In the genomic region with DNA sequence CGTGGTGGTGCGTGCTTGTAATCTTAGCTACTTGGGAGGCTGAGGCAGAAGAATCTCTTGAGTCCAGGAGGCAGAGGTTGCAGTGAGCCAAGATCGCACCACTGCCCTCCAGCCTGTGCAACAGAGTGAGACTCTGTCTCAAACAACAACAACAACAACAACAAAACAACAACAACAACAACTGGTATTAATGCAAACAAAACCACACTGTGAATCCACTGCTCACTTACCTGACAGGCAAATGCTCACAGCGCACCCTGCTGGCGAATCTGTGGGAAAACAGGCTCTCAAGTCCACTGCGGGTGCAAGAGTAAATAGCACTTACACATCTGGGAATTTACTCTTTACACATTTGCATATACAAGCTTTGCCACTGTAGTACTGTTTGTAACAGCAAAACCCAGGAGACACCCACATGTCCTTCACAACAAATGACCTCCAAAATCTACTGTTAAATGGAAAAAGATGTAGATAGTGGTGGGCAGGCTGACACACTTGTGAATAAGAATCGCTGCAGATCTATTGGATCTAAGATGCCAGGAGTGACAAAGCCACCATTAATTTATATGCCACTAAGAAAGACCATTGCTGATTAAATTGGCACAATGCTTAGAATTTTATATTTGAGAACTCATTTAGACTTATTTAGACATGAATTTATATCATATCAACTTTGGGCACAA, we compare ENCODE assay signal across 9 cellular contexts. TPM values are rescaled to one million over a fixed set of nuclear protein-coding genes. Genes with fewer than 3 reads are reported as not detected.
DNase-seq lines count a peak whose midpoint lies in the region; ATAC-seq lines count a peak whose summit lies in the region.
"Had no signal": no experiment of that assay in that cellular context is flagged by ENCODE, and none has a peak within 500 bp of the region (broad histone marks: within the 10 kb centered on the region; RNA-seq: fewer than 3 reads in every experiment).

No MANE protein-coding gene starts in this region.

- DNase-seq in COLO829 (ENCODE audit: low spot score): peak; percentile 85
- DNase-seq in NCI-H82 (lab: John Stamatoyannopoulos, UW): peak; percentile 80
- DNase-seq in activated CD4-positive, alpha-beta memory T cell treated with anti-CD3 and anti-CD28 coated beads, Interleukin-2, amount 10 ng/mL, durations not matched to agents 7 days and 5 days: peak; percentile 84
- peak; percentile 77 for DNase-seq in effector CD4-positive, alpha-beta T cell
- peak; percentile 91 to 94 for DNase-seq in lung microvascular endothelial cell (ENCODE audit: low read depth in 2 of 2)
- peak; percentile 70 for DNase-seq in stimulated activated CD8-positive, alpha-beta memory T cell treated with anti-CD3 and anti-CD28 coated beads, Interleukin-15, amount 100 ng/mL, for 1 hour (ENCODE audit: low read depth)

- H3K36me3 Mint-ChIP-seq in activated CD4-positive, alpha-beta memory T cell treated with anti-CD3 and anti-CD28 coated beads, Interleukin-2, amount 10 ng/mL, durations not matched to agents 7 days and 5 days (ENCODE audit: low read depth): peaks cover 10% of the 10 kb centered on the region

- H3K9me3 Mint-ChIP-seq in activated CD4-positive, alpha-beta memory T cell treated with anti-CD3 and anti-CD28 coated beads, Interleukin-2, amount 10 ng/mL, durations not matched to agents 7 days and 5 days: no peaks in the 10 kb centered on the region

- peak; percentile 46 for ATAC-seq in HG03175 (IDR thresholded peaks at IDR 0.05; ENCODE audit: unreplicated experiment)
- ATAC-seq in GM18873 (IDR thresholded peaks at IDR 0.05; ENCODE audit: low FRiP score, unreplicated experiment): no peak

- CTCF ChIA-PET in activated CD4-positive, alpha-beta memory T cell treated with anti-CD3 and anti-CD28 coated beads, Interleukin-2, amount 10 ng/mL, durations not matched to agents 7 days and 5 days (lab: Charles Lee): interaction anchor here (0.6 to 6.1 kb wide), 18 partner anchors 10 to 363 kb away, joined by 3 to 40 read pairs (median 5); partner anchors contain the start of genes NSFL1C and SDCBP2

- peaks cover 31% of the 10 kb centered on the region for H3K4me1 Mint-ChIP-seq in activated CD4-positive, alpha-beta memory T cell treated with anti-CD3 and anti-CD28 coated beads, Interleukin-2, amount 10 ng/mL, durations not matched to agents 7 days and 5 days

- H3K4me3 Mint-ChIP-seq in activated CD4-positive, alpha-beta memory T cell treated with anti-CD3 and anti-CD28 coated beads, Interleukin-2, amount 10 ng/mL, durations not matched to agents 7 days and 5 days: no peak overlapping the region

- POLR2A ChIA-PET in activated CD4-positive, alpha-beta memory T cell treated with anti-CD3 and anti-CD28 coated beads, Interleukin-2, amount 10 ng/mL, durations not matched to agents 7 days and 5 days (lab: Charles Lee): interaction anchor here (1.3 kb wide), 1 partner anchor 126 kb away, joined by 3 read pairs; no protein-coding TSS in a partner anchor

- H3K27ac Mint-ChIP-seq in activated CD4-positive, alpha-beta memory T cell treated with anti-CD3 and anti-CD28 coated beads, Interleukin-2, amount 10 ng/mL, durations not matched to agents 7 days and 5 days: no peak overlapping the region

- H3K27me3 Mint-ChIP-seq in activated CD4-positive, alpha-beta memory T cell treated with anti-CD3 and anti-CD28 coated beads, Interleukin-2, amount 10 ng/mL, durations not matched to agents 7 days and 5 days: peaks cover 30% of the 10 kb centered on the region

RNA-seq across cellular contexts. Expression of gene NSFL1C, which starts 29.3 kb away (rescaled TPM):
- total RNA-seq in activated CD4-positive, alpha-beta memory T cell treated with anti-CD3 and anti-CD28 coated beads, Interleukin-2, amount 10 ng/mL, durations not matched to agents 7 days and 5 days: 10 to 100 TPM; 49.2 to 49.6 TPM
- 18.1 and 20.6 TPM in 2 replicates for total RNA-seq in lung microvascular endothelial cell

RNA-seq across cellular contexts. Expression of gene FKBP1A, which starts 44.5 kb away (rescaled TPM):
- total RNA-seq in activated CD4-positive, alpha-beta memory T cell treated with anti-CD3 and anti-CD28 coated beads, Interleukin-2, amount 10 ng/mL, durations not matched to agents 7 days and 5 days: 100 to 1,000 TPM; 205 to 207 TPM
- 263 and 278 TPM in 2 replicates for total RNA-seq in lung microvascular endothelial cell

RNA-seq across cellular contexts. Expression of gene SIRPB2, which starts 53.9 kb away (rescaled TPM):
- not detected for total RNA-seq in activated CD4-positive, alpha-beta memory T cell treated with anti-CD3 and anti-CD28 coated beads, Interleukin-2, amount 10 ng/mL, durations not matched to agents 7 days and 5 days
- 0.20 and 0.65 TPM in 2 replicates for total RNA-seq in lung microvascular endothelial cell
- total RNA-seq: T-helper 1 cell treated with Interleukin-12 subunit alpha and Interleukin-12 subunit beta and Interleukin-4 antibody, amounts not matched to agents 30 ng/mL and 1 ng/mL, for 36 hours had no signal
